In genomic region chr2:153189091-153189490, GRCh38 we compare ENCODE assay signal across 26 cellular contexts.
"Had no signal": no experiment of that assay in that cellular context is flagged by ENCODE, and none has a peak within 500 bp of the region (broad histone marks: within the 10 kb centered on the region; RNA-seq: fewer than 3 reads in every experiment).

No MANE protein-coding gene starts in this region.

- H3K9me3 ChIP-seq: colonic mucosa, esophagus squamous epithelium, gastrocnemius medialis, mucosa of descending colon had no signal

- DNase-seq: colonic mucosa; cortex of kidney; effector CD8-positive, alpha-beta T cell; effector memory CD8-positive, alpha-beta T cell; endodermal cell; erythroblast; esophagus squamous epithelium; foreskin fibroblast; foreskin melanocyte; gastrocnemius medialis; glutamatergic neuron; head of caudate nucleus; heart right ventricle; hippocampal formation; left cardiac atrium; left lung; left ventricle myocardium superior; lower lobe of right lung; mesenchymal stem cell; mucosa of descending colon; naive B cell had no signal

- H3K36me3 ChIP-seq: colonic mucosa, esophagus squamous epithelium, gastrocnemius medialis, heart right ventricle, left lung, lower lobe of right lung had no signal

- H3K4me3 ChIP-seq: colonic mucosa, esophagus squamous epithelium, gastrocnemius medialis, heart right ventricle, left lung, lower lobe of right lung, mucosa of descending colon had no signal

- H3K27ac ChIP-seq: colonic mucosa, epithelial cell of prostate, esophagus squamous epithelium, gastrocnemius medialis, heart right ventricle, left lung, lower lobe of right lung had no signal

- ATAC-seq: effector memory CD8-positive, alpha-beta T cell; esophagus mucosa; gastrocnemius medialis; heart right ventricle; left cardiac atrium; left lung; left ventricle myocardium superior; lower lobe of right lung; mucosa of descending colon had no signal

- FAIRE-seq: endometrium, islet of Langerhans, keratinocyte had no signal

- H3K4me1 ChIP-seq: colonic mucosa, esophagus squamous epithelium, gastrocnemius medialis, heart right ventricle, left lung, lower lobe of right lung had no signal

- H3K27me3 ChIP-seq: colonic mucosa, esophagus squamous epithelium, gastrocnemius medialis, heart right ventricle, left lung had no signal
